Comparison of ENCODE assay signal across 10 cellular contexts in the genomic region with DNA sequence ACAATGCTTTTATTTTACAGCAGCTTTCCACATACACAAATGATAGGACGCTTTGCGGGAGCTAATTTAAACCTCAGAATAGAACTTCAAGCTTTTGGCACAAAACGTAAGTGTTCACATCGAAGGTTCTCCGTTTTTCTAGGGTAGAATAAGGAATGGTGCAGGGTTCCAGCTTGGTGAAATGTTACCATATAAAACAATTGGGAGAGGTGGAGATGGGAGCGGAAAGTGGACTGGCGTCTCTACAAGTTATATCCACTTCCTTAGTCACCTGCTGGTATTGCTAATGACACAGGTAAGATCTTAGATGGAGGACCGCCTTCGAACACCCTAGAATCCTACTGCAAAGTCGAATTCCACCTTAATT. TPM values are rescaled to one million over a fixed set of nuclear protein-coding genes. Genes with fewer than 3 reads are reported as not detected.
A peak's percentile ranks its signal among the peaks of the same experiment; 100 is the strongest.
DNase-seq lines count a peak whose midpoint lies in the region; ATAC-seq and TF ChIP-seq lines count a peak whose summit lies in the region.
"Had no signal": no experiment of that assay in that cellular context is flagged by ENCODE, and none has a peak within 500 bp of the region (broad histone marks: within the 10 kb centered on the region; RNA-seq: fewer than 3 reads in every experiment).

No MANE protein-coding gene starts in this region.

- H3K4me3 ChIP-seq in AG04450 (ENCODE audit: low read depth, low read length): no peak overlapping the region
- no peak overlapping the region; a peak in 1 of 4 replicates for H3K4me3 ChIP-seq in DND-41 (ENCODE audit: low read depth in 1 of 2, low read length in 2 of 2)
- no peak overlapping the region for H3K4me3 ChIP-seq in mesenchymal stem cell (ENCODE audit: insufficient read depth in 1 of 2, low read depth in 1 of 2, low read length in 2 of 2)
- H3K4me3 ChIP-seq in BE2C (ENCODE audit: low read depth, low read length): no peak overlapping the region

- H4K20me1 ChIP-seq in DND-41 (ENCODE audit: insufficient read depth, low read length): no peaks in the 10 kb centered on the region; the same call in 1 of the 2 replicates

- H3K4me2 ChIP-seq in DND-41 (ENCODE audit: insufficient read depth, low read length): peak overlapping the region; percentile 89
- no peak overlapping the region for H3K4me2 ChIP-seq in mesenchymal stem cell (ENCODE audit: low read length, poor library complexity, severe bottlenecking)

- no peak overlapping the region for H3K4ac ChIP-seq in mesenchymal stem cell (ENCODE audit: low read depth in 1 of 2, low read length in 2 of 2)

- H3K27me3 ChIP-seq in AG04450 (ENCODE audit: control insufficient read depth, insufficient read depth, low read length) (no peaks in the 10 kb centered on the region), DND-41 (ENCODE audit: insufficient read depth, low read length, poor library complexity) (peaks cover 16% of the 10 kb centered on the region), mesenchymal stem cell (ENCODE audit: control insufficient read depth in 1 of 2, insufficient read depth in 1 of 2, low read length in 2 of 2) (peaks cover 0 to 17% of the 10 kb centered on the region in 2 experiments), BE2C (peaks cover 25% of the 10 kb centered on the region)
- H3K27me3 ChIP-seq: brain microvascular endothelial cell had no signal

- peaks cover 17% of the 10 kb centered on the region for H3K27me3 Mint-ChIP-seq in activated B cell treated with CpG ODN at 0.5 μM for 24 hours

- no peak overlapping the region for H4K8ac ChIP-seq in mesenchymal stem cell (ENCODE audit: low read length)

- POLR2A ChIA-PET in AG04450 (lab: Yijun Ruan, JAX) (interaction anchor here (0.7 to 1.1 kb wide), 7 partner anchors 15 to 251 kb away, joined by 3 to 5 read pairs (median 3); partner anchors contain the start of genes GLOD4, MRM3 and TIMM22), activated B cell treated with CpG ODN at 0.5 μM for 24 hours (lab: Charles Lee) (interaction anchor here (0.7 to 3.5 kb wide), 6 partner anchors 16 to 569 kb away, joined by 3 to 36 read pairs (median 4); partner anchors contain the start of genes GLOD4, MRM3 and TIMM22)

- H3K14ac ChIP-seq in mesenchymal stem cell (ENCODE audit: low read length in 2 of 2): no peak overlapping the region

- peaks cover 26% of the 10 kb centered on the region for H3K4me1 ChIP-seq in DND-41 (ENCODE audit: insufficient read depth, low read length)
- peaks cover 9% of the 10 kb centered on the region for H3K4me1 ChIP-seq in mesenchymal stem cell (ENCODE audit: control insufficient read depth, insufficient read depth, low read depth, low read length)
- H3K4me1 ChIP-seq in BE2C: no peaks in the 10 kb centered on the region

- peaks cover 19% of the 10 kb centered on the region for H3K4me1 Mint-ChIP-seq in activated B cell treated with CpG ODN at 0.5 μM for 24 hours

- TF ChIP-seq CTCF in AG04450 (IDR thresholded peaks at IDR 0.05; ENCODE audit: low read depth, low read length) (no peak), DND-41 (IDR thresholded peaks at IDR 0.05; ENCODE audit: borderline replicate concordance, extremely low read depth, low read length, poor library complexity, severe bottlenecking) (no peak), activated B cell treated with CpG ODN at 0.5 μM for 24 hours (IDR thresholded peaks at IDR 0.05) (no peak), BE2C (IDR thresholded peaks at IDR 0.05; ENCODE audit: low read depth, low read length) (no peak)

- DNase-seq in AG04450 (ENCODE audit: low read depth, low spot score): no peak
- DNase-seq in DND-41: no peak
- DNase-seq in activated B cell treated with CpG ODN at 0.5 μM for 24 hours: no peak
- DNase-seq in mesenchymal stem cell: no peak
- no peak for DNase-seq in NCI-H2171 (lab: John Stamatoyannopoulos, UW)
- no peak for DNase-seq in NCI-H128 (lab: John Stamatoyannopoulos, UW; ENCODE audit: unreplicated experiment)
- DNase-seq in BE2C: no peak
- no peak for DNase-seq in COR-L47 (lab: John Stamatoyannopoulos, UW)

- H3K36me3 ChIP-seq in DND-41 (ENCODE audit: insufficient read depth, low read length) (no peaks in the 10 kb centered on the region), mesenchymal stem cell (ENCODE audit: control insufficient read depth in 1 of 2, insufficient read depth in 2 of 2, low read depth in 1 of 2, low read length in 2 of 2) (no peaks in the 10 kb centered on the region), BE2C (no peaks in the 10 kb centered on the region)
- H3K36me3 ChIP-seq: brain microvascular endothelial cell, esophagus squamous epithelium had no signal

- ATAC-seq in DND-41 (ENCODE audit: insufficient read depth, low read depth) (no peak; the same call in 2 of the 3 replicates), activated B cell treated with CpG ODN at 0.5 μM for 24 hours (ENCODE audit: low read depth) (no peak)

- intact Hi-C loops in activated B cell treated with CpG ODN at 0.5 μM for 24 hours (cut with micrococcal nuclease): loop anchor here (1.0 to 2.0 kb wide), 6 partner anchors 15 to 836 kb away; partner anchors contain the start of gene VPS53

- H2BK120ac ChIP-seq in mesenchymal stem cell (ENCODE audit: low read depth, low read length): no peak overlapping the region

- no peak overlapping the region for H2BK5ac ChIP-seq in mesenchymal stem cell (ENCODE audit: low read depth, low read length, poor library complexity, severe bottlenecking)

- H3K9me3 ChIP-seq in AG04450 (ENCODE audit: control insufficient read depth, insufficient read depth, low read length) (peaks cover 5% of the 10 kb centered on the region; the same call in 1 of the 2 replicates), DND-41 (ENCODE audit: insufficient read depth, low read length, severe bottlenecking) (no peaks in the 10 kb centered on the region), mesenchymal stem cell (ENCODE audit: control insufficient read depth, low read length) (no peaks in the 10 kb centered on the region), BE2C (no peaks in the 10 kb centered on the region)
- H3K9me3 ChIP-seq: esophagus squamous epithelium had no signal

- peak overlapping the region; percentile 75 for H2AFZ ChIP-seq in DND-41 (ENCODE audit: low read depth, low read length)
- no peak overlapping the region for H2AFZ ChIP-seq in mesenchymal stem cell (ENCODE audit: low read depth, low read length)

- no peak overlapping the region for H2AK5ac ChIP-seq in mesenchymal stem cell (ENCODE audit: low read length, severe bottlenecking)

- no peaks in the 10 kb centered on the region for H3K36me3 Mint-ChIP-seq in activated B cell treated with CpG ODN at 0.5 μM for 24 hours (ENCODE audit: low read depth)

- no peak overlapping the region for H2BK15ac ChIP-seq in mesenchymal stem cell (ENCODE audit: low read depth, poor library complexity, severe bottlenecking)

- no peak overlapping the region for H2BK12ac ChIP-seq in mesenchymal stem cell (ENCODE audit: low read length in 2 of 2)

- no peaks in the 10 kb centered on the region for H3K9me3 Mint-ChIP-seq in activated B cell treated with CpG ODN at 0.5 μM for 24 hours

- H3K79me2 ChIP-seq in DND-41 (ENCODE audit: insufficient read depth, low read length): no peaks in the 10 kb centered on the region

- no peak overlapping the region for H3K18ac ChIP-seq in mesenchymal stem cell (ENCODE audit: low read depth in 1 of 2, low read length in 2 of 2)

- H3K23ac ChIP-seq in mesenchymal stem cell (ENCODE audit: low read length in 2 of 2): no peak overlapping the region

- peak overlapping the region; percentile 11 for H3K27ac ChIP-seq in AG04450 (ENCODE audit: low read depth, low read length)
- no peak overlapping the region for H3K27ac ChIP-seq in DND-41 (ENCODE audit: low read length)
- H3K27ac ChIP-seq in mesenchymal stem cell (ENCODE audit: low read length, poor library complexity, severe bottlenecking): no peak overlapping the region
- H3K27ac ChIP-seq: brain microvascular endothelial cell had no signal

- WGBS in mesenchymal stem cell: 37% methylated on average over 9 of the region's 10 CpGs

- CTCF ChIA-PET in AG04450 (lab: Charles Lee) (interaction anchor here (0.7 to 2.4 kb wide), 47 partner anchors 8 to 569 kb away, joined by 3 to 33 read pairs (median 5); partner anchors contain the start of genes GEMIN4, GLOD4, MRM3 and TIMM22), activated B cell treated with CpG ODN at 0.5 μM for 24 hours (lab: Charles Lee) (interaction anchor here (0.6 to 2.8 kb wide), 15 partner anchors 15 to 836 kb away, joined by 3 to 29 read pairs (median 4); partner anchors contain the start of genes GLOD4, MRM3 and TIMM22)

- no peak overlapping the region for H4K91ac ChIP-seq in mesenchymal stem cell (ENCODE audit: low read length)

- H3K79me1 ChIP-seq in mesenchymal stem cell (replicated peaks; ENCODE audit: low read length, poor library complexity, severe bottlenecking): no peaks in the 10 kb centered on the region

- peak overlapping the region; percentile 56 for H3K27ac Mint-ChIP-seq in activated B cell treated with CpG ODN at 0.5 μM for 24 hours

- H3K9ac ChIP-seq in DND-41 (ENCODE audit: low read depth, low read length) (peak overlapping the region; percentile 24), mesenchymal stem cell (ENCODE audit: low read length) (peak overlapping the region; percentile 40)

- H3K4me3 Mint-ChIP-seq in activated B cell treated with CpG ODN at 0.5 μM for 24 hours: peak overlapping the region; percentile 83

RNA-seq across cellular contexts. Expression of gene NXN, which starts 1.7 kb away (rescaled TPM):
- polyA plus RNA-seq in AG04450 (2011; rRNA removed): 118 and 135 TPM in 2 replicates
- polyA minus RNA-seq in AG04450 (2011; rRNA and poly(A)+ RNA removed): 197 and 233 TPM in 2 replicates
- 0.15 and 0.22 TPM in 2 replicates for total RNA-seq in activated B cell treated with CpG ODN at 0.5 μM for 24 hours
- polyA plus RNA-seq in mesenchymal stem cell (2013, experiment 1 of 2): 83.3 TPM
- 82.4 TPM for polyA plus RNA-seq in mesenchymal stem cell (2013, experiment 2 of 2)
- 11.4 TPM for polyA plus RNA-seq in BE2C (2012; ENCODE audit: insufficient read depth, insufficient read length, low read depth)

RNA-seq across cellular contexts. Expression of gene TIMM22, which starts 15.7 kb away (rescaled TPM):
- polyA plus RNA-seq in AG04450 (2011; rRNA removed): 17.7 and 18.1 TPM in 2 replicates
- 13.9 and 15.9 TPM in 2 replicates for polyA minus RNA-seq in AG04450 (2011; rRNA and poly(A)+ RNA removed)
- 10.7 and 11.1 TPM in 2 replicates for total RNA-seq in activated B cell treated with CpG ODN at 0.5 μM for 24 hours
- polyA plus RNA-seq in mesenchymal stem cell (2013, experiment 1 of 2): 14.9 TPM
- polyA plus RNA-seq in mesenchymal stem cell (2013, experiment 2 of 2): 15.8 TPM
- 16.4 TPM for polyA plus RNA-seq in BE2C (2012; ENCODE audit: insufficient read depth, insufficient read length, low read depth)
